ENCODE assay signal across 8 cellular contexts in genomic region chr4:70838972-70839536, GRCh38. TPM values are rescaled to one million over a fixed set of nuclear protein-coding genes. Genes with fewer than 3 reads are reported as not detected.
A peak's percentile ranks its signal among the peaks of the same experiment; 100 is the strongest.
DNase-seq lines count a peak whose midpoint lies in the region; ATAC-seq and TF ChIP-seq lines count a peak whose summit lies in the region.

No MANE protein-coding gene starts in this region.

- TF ChIP-seq CTCF in AG10803 (conservative IDR thresholded peaks at IDR 0.05; ENCODE audit: low read length), result no peak

- ATAC-seq in GM19023 (IDR thresholded peaks at IDR 0.05; ENCODE audit: unreplicated experiment) (peak; percentile 60), HG03159 (IDR thresholded peaks at IDR 0.05; ENCODE audit: unreplicated experiment) (peak; percentile 50)

- DNase-seq in AG10803 (ENCODE audit: low read depth), result peak; percentile 57
- peak; percentile 58 for DNase-seq in NCI-H526 treated with DMSO at 0.1 percent for 48 hours (lab: John Stamatoyannopoulos, UW)
- DNase-seq in activated CD8-positive, alpha-beta memory T cell treated with anti-CD3 and anti-CD28 coated beads for 4 hours (ENCODE audit: low read depth in 2 of 2), result peak; percentile 33 to 46
- peak; percentile 42 to 54 (median 52) for DNase-seq in effector memory CD4-positive, alpha-beta T cell
- peak; percentile 73 for DNase-seq in mesendoderm
- peak; percentile 53 for DNase-seq in stimulated activated CD8-positive, alpha-beta memory T cell treated with anti-CD3 and anti-CD28 coated beads, Interleukin-12 subunit alpha, Interleukin-12 subunit beta, amount 100 ng/mL, for 4 hours (ENCODE audit: low read depth)

- H3K4ac ChIP-seq in mesendoderm (ENCODE audit: low read depth, low read length), result peak overlapping the region; percentile 87

- peak overlapping the region; percentile 32 for H2BK120ac ChIP-seq in mesendoderm (ENCODE audit: low read depth, low read length)

- peak overlapping the region; percentile 52 for H3K4me2 ChIP-seq in mesendoderm (ENCODE audit: low read length)

- H3K9me3 ChIP-seq in effector memory CD4-positive, alpha-beta T cell (ENCODE audit: control insufficient read depth, low read length), result no peaks in the 10 kb centered on the region

- H2BK15ac ChIP-seq in mesendoderm (replicated peaks; ENCODE audit: low read depth), result no peak overlapping the region

- no peaks in the 10 kb centered on the region for H3K27me3 ChIP-seq in effector memory CD4-positive, alpha-beta T cell (replicated peaks; ENCODE audit: control insufficient read depth, insufficient read depth, low read length, poor library complexity, severe bottlenecking)
- H3K27me3 ChIP-seq in mesendoderm (ENCODE audit: insufficient read depth, low read length, poor library complexity), result no peaks in the 10 kb centered on the region

- H3K4me1 ChIP-seq in effector memory CD4-positive, alpha-beta T cell (ENCODE audit: control insufficient read depth, insufficient read depth, low read length, poor library complexity, severe bottlenecking), result peaks cover 16% of the 10 kb centered on the region
- H3K4me1 ChIP-seq in mesendoderm (ENCODE audit: control insufficient read depth, low read depth, low read length), result no peaks in the 10 kb centered on the region

- peak overlapping the region; percentile 75 for H3K27ac ChIP-seq in effector memory CD4-positive, alpha-beta T cell (ENCODE audit: insufficient read depth, low read length, poor library complexity, severe bottlenecking)
- H3K27ac ChIP-seq in mesendoderm (ENCODE audit: low read depth, low read length), result peak overlapping the region; percentile 94

- H4K5ac ChIP-seq in mesendoderm (ENCODE audit: low read length), result no peak overlapping the region

- peaks cover 6% of the 10 kb centered on the region for H3K79me1 ChIP-seq in mesendoderm (ENCODE audit: low read length)

- H3K4me3 ChIP-seq in AG10803 (ENCODE audit: low read length) (peak overlapping the region; percentile 98), mesendoderm (ENCODE audit: low read length) (peak overlapping the region; percentile 99)
- H3K4me3 ChIP-seq in effector memory CD4-positive, alpha-beta T cell (ENCODE audit: insufficient read depth, low read depth, low read length, poor library complexity, severe bottlenecking), result peak overlapping the region; percentile 77

- peak overlapping the region; percentile 97 for H3K56ac ChIP-seq in mesendoderm (ENCODE audit: low read length)

- H2BK5ac ChIP-seq in mesendoderm (ENCODE audit: low read length), result peak overlapping the region; percentile 95

- peaks cover 14% of the 10 kb centered on the region for H3K36me3 ChIP-seq in effector memory CD4-positive, alpha-beta T cell (ENCODE audit: control insufficient read depth, insufficient read depth, low read length)
- peaks cover 4% of the 10 kb centered on the region for H3K36me3 ChIP-seq in mesendoderm (ENCODE audit: control insufficient read depth, insufficient read depth, low read length)

- peaks cover 47% of the 10 kb centered on the region for H3K79me2 ChIP-seq in mesendoderm (ENCODE audit: control insufficient read depth, insufficient read depth, low read length)

- WGBS in mesendoderm (ENCODE audit: extremely low coverage, insufficient coverage, low lambda C conversion rate), result no CpG with 5 or more reads among the region's 63 CpGs

- no peak overlapping the region for H4K8ac ChIP-seq in mesendoderm (ENCODE audit: low read depth, low read length)

- H2AK5ac ChIP-seq in mesendoderm (ENCODE audit: low read length), result peak overlapping the region; percentile 69

- peak overlapping the region; percentile 94 for H3K23ac ChIP-seq in mesendoderm (ENCODE audit: low read length)

- peak overlapping the region; percentile 99 for H3K9ac ChIP-seq in mesendoderm (ENCODE audit: low read length)

- peak overlapping the region; percentile 61 for H3K18ac ChIP-seq in mesendoderm (ENCODE audit: low read length)

RNA-seq across cellular contexts. Expression of gene GRSF1, which starts 0.6 kb away (rescaled TPM):
- 105 TPM for polyA plus RNA-seq in mesendoderm (2013, experiment 1 of 2)
- polyA plus RNA-seq in mesendoderm (2013, experiment 2 of 2), result 104 TPM

Comparison
In these comparisons a context has a peak if more than half of its experiments do, and no peak if none do; other contexts are left out.
1. Peak in every context shown above with its lines: DNase-seq, ATAC-seq, H3K4me3 ChIP-seq and H3K27ac ChIP-seq.